ENCODE assay signal across 9 cellular contexts in genomic region chr2:64404002-64404731, GRCh38. TPM values are rescaled to one million over a fixed set of nuclear protein-coding genes. Genes with fewer than 3 reads are reported as not detected.
DNase-seq lines count a peak whose midpoint lies in the region; ATAC-seq and TF ChIP-seq lines count a peak whose summit lies in the region.
"Had no signal": no experiment of that assay in that cellular context is flagged by ENCODE, and none has a peak within 500 bp of the region (broad histone marks: within the 10 kb centered on the region; RNA-seq: fewer than 3 reads in every experiment).

No MANE protein-coding gene starts in this region.

- H3K23ac ChIP-seq in H9 (ENCODE audit: insufficient read length, low read depth, low read length) = no peak overlapping the region

- peak overlapping the region; percentile 63 for H2BK120ac ChIP-seq in H9 (ENCODE audit: low read depth, low read length, poor library complexity, severe bottlenecking)

- peaks cover 16% of the 10 kb centered on the region for H3K4me1 ChIP-seq in H9 (ENCODE audit: insufficient read depth, low read length)
- H3K4me1 ChIP-seq in adrenal gland (replicated peaks in 1 of 2) = peaks cover 56 to 62% of the 10 kb centered on the region in 2 donors
- H3K4me1 ChIP-seq in right atrium auricular region = peaks cover 0 to 50% of the 10 kb centered on the region in 2 donors
- H3K4me1 ChIP-seq in prostate gland (replicated peaks) = peaks cover 2% of the 10 kb centered on the region

- H4K20me1 ChIP-seq in H9 (ENCODE audit: control insufficient read depth, insufficient read depth, insufficient read length) = no peaks in the 10 kb centered on the region

- peaks cover 5% of the 10 kb centered on the region for H3K23me2 ChIP-seq in H9 (ENCODE audit: insufficient read length, low read depth, low read length, poor library complexity, severe bottlenecking)

- H2BK15ac ChIP-seq in H9 (ENCODE audit: low read depth, low read length) = no peak overlapping the region

- no peak overlapping the region for H2AK5ac ChIP-seq in H9 (ENCODE audit: insufficient read length, low read length)

- peak in 1 of 2 donors; percentile 10 for TF ChIP-seq POLR2A in adrenal gland (IDR thresholded peaks at IDR 0.05)
- TF ChIP-seq POLR2A in prostate gland (IDR thresholded peaks at IDR 0.05) = no peak

- peak overlapping the region; percentile 49 for H3K27ac ChIP-seq in H9 (ENCODE audit: insufficient read length, low read depth, low read length)
- peak overlapping the region; percentile 59 to 94 (median 80) for H3K27ac ChIP-seq in adrenal gland
- H3K27ac ChIP-seq in right atrium auricular region = peak overlapping the region; percentile 82 to 89
- H3K27ac ChIP-seq in prostate gland = peak overlapping the region; percentile 64 to 81
- H3K27ac ChIP-seq: HL-60 had no signal

- H3K18ac ChIP-seq in H9 (ENCODE audit: insufficient read length, low read depth, low read length) = peak overlapping the region; percentile 81

- H3K79me1 ChIP-seq in H9 (ENCODE audit: insufficient read depth, low read depth, low read length, poor library complexity, severe bottlenecking) = no peaks in the 10 kb centered on the region

- H2BK20ac ChIP-seq in H9 (ENCODE audit: low read depth, low read length, poor library complexity, severe bottlenecking) = no peak overlapping the region

- no peak for ATAC-seq in HG03280 (IDR thresholded peaks at IDR 0.05; ENCODE audit: unreplicated experiment)

- H2BK5ac ChIP-seq in H9 (ENCODE audit: insufficient read length, low read length) = no peak overlapping the region

- H3K4me3 ChIP-seq in adrenal gland (peak overlapping the region in 1 of 4 donors; percentile 21), right atrium auricular region (peak overlapping the region in 1 of 2 donors; percentile 15), prostate gland (no peak overlapping the region)

- no peaks in the 10 kb centered on the region for H3K27me3 Mint-ChIP-seq in H9 (ENCODE audit: low read depth)

- H2BK12ac ChIP-seq in H9 (ENCODE audit: insufficient read length, low read depth, low read length) = no peak overlapping the region

- H3K4ac ChIP-seq in H9 (ENCODE audit: low read depth, low read length) = no peak overlapping the region

- H3K9me3 Mint-ChIP-seq in H9 = no peaks in the 10 kb centered on the region

- no peaks in the 10 kb centered on the region for H3K79me2 ChIP-seq in H9 (ENCODE audit: insufficient read depth, low read length)

- peak overlapping the region; percentile 11 for H3T11ph ChIP-seq in H9 (ENCODE audit: low read length)

- peak overlapping the region; percentile 13 for H3K56ac ChIP-seq in H9 (ENCODE audit: insufficient read length, low read depth, low read length)

- no peak overlapping the region for H4K91ac ChIP-seq in H9 (ENCODE audit: insufficient read length, low read depth, low read length)

- H3K9me3 ChIP-seq in H9 (ENCODE audit: control insufficient read depth, low read depth, low read length) = no peaks in the 10 kb centered on the region
- H3K9me3 ChIP-seq in adrenal gland (replicated peaks in 1 of 3) = no peaks in the 10 kb centered on the region
- no peaks in the 10 kb centered on the region for H3K9me3 ChIP-seq in right atrium auricular region
- no peaks in the 10 kb centered on the region for H3K9me3 ChIP-seq in prostate gland

- H4K8ac ChIP-seq in H9 (replicated peaks; ENCODE audit: insufficient read length, low read depth, low read length) = no peak overlapping the region

- whole genome bisulfite sequencing in H9 (ENCODE audit: extremely low coverage, insufficient read length, low lambda C conversion rate) = no CpG with 5 or more reads among the region's 9 CpGs
- 4 to 11% (median 6%) methylated on average over 9 of the region's 9 CpGs for WGBS in adrenal gland, 4 donors
- 2% methylated on average over 9 of the region's 9 CpGs for WGBS in prostate gland

- H3K9ac ChIP-seq in H9 (ENCODE audit: extremely low read depth, insufficient read length, low read length) = no peak overlapping the region

- H3K27me3 ChIP-seq in H9 (ENCODE audit: insufficient read depth, low read length) (no peaks in the 10 kb centered on the region), adrenal gland (no peaks in the 10 kb centered on the region), right atrium auricular region (no peaks in the 10 kb centered on the region), prostate gland (replicated peaks; ENCODE audit: insufficient read depth) (no peaks in the 10 kb centered on the region)

- H3K36me3 Mint-ChIP-seq in H9 (ENCODE audit: insufficient read depth in 1 of 3, low read depth in 3 of 3) = 0 out of 7 replicates have a peak, but pooled peaks cover 0 to 1% (median 0%) of the 10 kb centered on the region in 3 experiments

- DNase-seq in H9 (peak; percentile 91), adrenal gland (peak; percentile 86 to 95 (median 91)), right atrium auricular region (ENCODE audit: low spot score) (peak; percentile 91), prostate gland (ENCODE audit: low spot score) (peak; percentile 57), NCI-H1048 (lab: John Stamatoyannopoulos, UW) (no peak), DMS114 treated with DMSO at 0.1 percent for 48 hours (lab: John Stamatoyannopoulos, UW; ENCODE audit: unreplicated experiment) (no peak), CD1c-positive myeloid dendritic cell (ENCODE audit: extremely low spot score) (no peak)

- H4K5ac ChIP-seq in H9 (ENCODE audit: insufficient read length, low read depth, low read length) = no peak overlapping the region

- peak overlapping the region; percentile 84 for H3K14ac ChIP-seq in H9 (ENCODE audit: insufficient read depth, low read length)

- peaks cover 44 to 55% of the 10 kb centered on the region in 2 experiments for H3K4me1 Mint-ChIP-seq in H9

- peak overlapping the region; percentile 63 for H3K4me2 ChIP-seq in H9 (ENCODE audit: insufficient read depth, insufficient read length, low read length)

- peak overlapping the region; percentile 47 to 73 for H3K4me3 Mint-ChIP-seq in H9

- peak overlapping the region; percentile 48 for H2AFZ ChIP-seq in H9 (ENCODE audit: low read length)

- intact Hi-C loops in adrenal gland (cut with DNase I) (no loop called here), prostate gland (cut with DNase I) (no loop called here)

- no peak for TF ChIP-seq CTCF in H9 (conservative IDR thresholded peaks at IDR 0.05)
- no peak for TF ChIP-seq CTCF in adrenal gland (IDR thresholded peaks at IDR 0.05)
- no peak for TF ChIP-seq CTCF in right atrium auricular region (IDR thresholded peaks at IDR 0.05)
- no peak for TF ChIP-seq CTCF in prostate gland (IDR thresholded peaks at IDR 0.05)

- no peaks in the 10 kb centered on the region for H3K36me3 ChIP-seq in adrenal gland (replicated peaks in 1 of 2)
- no peaks in the 10 kb centered on the region for H3K36me3 ChIP-seq in right atrium auricular region
- H3K36me3 ChIP-seq in prostate gland = no peaks in the 10 kb centered on the region

- peak overlapping the region; percentile 98 for H3K27ac Mint-ChIP-seq in H9

RNA-seq across cellular contexts. Expression of gene LGALSL, which starts 49.8 kb away (rescaled TPM):
- total RNA-seq in H9 (2021) = 20.4 and 23.8 TPM in 2 replicates
- 10 to 100 TPM; 20.6 to 79.5 (median 31.3) TPM for total RNA-seq in adrenal gland
- 10 to 100 TPM; 13.4 to 60.0 (median 16.9) TPM for polyA plus RNA-seq in adrenal gland
- 10 to 100 TPM; 15.4 to 19.1 TPM for total RNA-seq in right atrium auricular region
- total RNA-seq in prostate gland = 10 to 100 TPM; 12.8 to 36.7 TPM

Comparison
In these comparisons a context has a peak if more than half of its experiments do, and no peak if none do; other contexts are left out.
1. DNase-seq: peak in H9 (single experiment), adrenal gland (7 of 7), right atrium auricular region (single experiment) and prostate gland (single experiment); none in NCI-H1048 (single experiment), DMS114 treated with DMSO at 0.1 percent for 48 hours (single experiment) and CD1c-positive myeloid dendritic cell (single experiment).
2. Peak in every context shown above with its lines, with median percentiles within 50 percentile points of each other: H3K27ac ChIP-seq.